Comparison of ENCODE assay signal across 20 cellular contexts in the genomic region with DNA sequence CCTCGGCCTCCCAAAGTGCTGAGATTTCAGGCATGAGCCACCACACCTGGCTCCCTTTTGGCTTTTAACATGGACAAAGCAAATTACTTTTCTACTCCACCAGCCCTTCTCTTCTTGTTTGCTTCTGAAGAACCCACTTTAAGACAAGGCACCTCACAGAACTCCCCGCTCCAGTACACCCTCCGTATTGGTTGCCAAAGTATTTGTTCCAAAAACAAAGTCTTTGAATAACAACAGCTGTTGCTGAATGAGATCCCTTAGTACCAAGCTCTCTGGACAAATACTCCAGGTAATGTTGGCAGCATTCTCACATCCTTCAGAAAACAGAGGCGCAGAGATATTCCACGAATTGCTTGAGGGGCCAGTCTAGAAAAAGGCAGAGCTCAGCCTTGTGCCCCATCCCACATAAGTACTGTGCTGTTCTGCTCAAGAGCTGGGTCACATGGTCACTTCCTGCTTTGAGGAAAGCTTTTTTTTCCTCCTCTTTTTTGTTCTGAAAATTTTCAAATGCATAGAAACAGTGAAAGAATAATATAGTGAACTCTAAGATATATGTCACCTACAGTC. TPM values are rescaled to one million over a fixed set of nuclear protein-coding genes. Genes with fewer than 3 reads are reported as not detected.
DNase-seq lines count a peak whose midpoint lies in the region; ATAC-seq and TF ChIP-seq lines count a peak whose summit lies in the region.
"Had no signal": no experiment of that assay in that cellular context is flagged by ENCODE, and none has a peak within 500 bp of the region (broad histone marks: within the 10 kb centered on the region; RNA-seq: fewer than 3 reads in every experiment).

No MANE protein-coding gene starts in this region.

- DNase-seq in DMS79 (lab: John Stamatoyannopoulos, UW) (peak; percentile 33), NCI-H2029 treated with DMSO at 0.1 percent for 48 hours (lab: John Stamatoyannopoulos, UW) (peak; percentile 58), islet precursor cell (peak; percentile 23), thyroid gland (peak; percentile 73 to 76), UCSD-AML1 (lab: John Stamatoyannopoulos, UW; ENCODE audit: unreplicated experiment) (no peak)
- DNase-seq in activated T-cell treated with anti-CD3 and anti-CD28 coated beads, Interleukin-2, amount 50 U/mL, for 4 hours: no peak
- DNase-seq: Calu3, Karpas-422, NCI-H1105, NCI-H1436 treated with DMSO at 0.1 percent for 48 hours, NCI-H187 treated with DMSO at 0.1 percent for 48 hours, NCI-H2227 treated with DMSO at 0.1 percent for 48 hours, NCI-H526 treated with DMSO at 0.1 percent for 48 hours, PC-9 had no signal

- no peaks in the 10 kb centered on the region for H3K27me3 ChIP-seq in thyroid gland

- no peaks in the 10 kb centered on the region for H3K36me3 Mint-ChIP-seq in activated T-cell treated with anti-CD3 and anti-CD28 coated beads, Interleukin-2, amount 50 U/mL, for 4 hours (ENCODE audit: insufficient read depth)
- H3K36me3 Mint-ChIP-seq: CD14-positive monocyte had no signal

- H3K4me3 ChIP-seq in thyroid gland (replicated peaks in 1 of 3): no peak overlapping the region
- H3K4me3 ChIP-seq: PC-9, SJSA1 had no signal

- H3K4me1 ChIP-seq in thyroid gland: peaks cover 5 to 8% of the 10 kb centered on the region in 2 donors
- H3K4me1 ChIP-seq: SJSA1 had no signal

- no peak for TF ChIP-seq POLR2A in thyroid gland (IDR thresholded peaks at IDR 0.05)

- peak overlapping the region; percentile 39 to 59 (median 50) for H3K27ac ChIP-seq in thyroid gland
- H3K27ac ChIP-seq: PC-9, SJSA1 had no signal

- H3K4me3 Mint-ChIP-seq in activated T-cell treated with anti-CD3 and anti-CD28 coated beads, Interleukin-2, amount 50 U/mL, for 4 hours: no peak overlapping the region
- H3K4me3 Mint-ChIP-seq: B cell, CD14-positive monocyte had no signal

- no peak for ATAC-seq in GM19351 (IDR thresholded peaks at IDR 0.05; ENCODE audit: unreplicated experiment)
- ATAC-seq in activated T-cell treated with anti-CD3 and anti-CD28 coated beads, Interleukin-2, amount 50 U/mL, for 4 hours: no peak
- ATAC-seq: HCT116, Right ventricle myocardium inferior had no signal

- no peak for TF ChIP-seq CTCF in thyroid gland (IDR thresholded peaks at IDR 0.05)

- no peaks in the 10 kb centered on the region for H3K9me3 Mint-ChIP-seq in activated T-cell treated with anti-CD3 and anti-CD28 coated beads, Interleukin-2, amount 50 U/mL, for 4 hours

- WGBS in thyroid gland, 2 donors: 30 to 36% methylated on average over 5 of the region's 5 CpGs

- H3K27me3 Mint-ChIP-seq in activated T-cell treated with anti-CD3 and anti-CD28 coated beads, Interleukin-2, amount 50 U/mL, for 4 hours (ENCODE audit: low read depth): peaks cover 28% of the 10 kb centered on the region

- H3K9me3 ChIP-seq in thyroid gland: no peaks in the 10 kb centered on the region
- H3K9me3 ChIP-seq: SJSA1 had no signal

- no peaks in the 10 kb centered on the region for H3K4me1 Mint-ChIP-seq in activated T-cell treated with anti-CD3 and anti-CD28 coated beads, Interleukin-2, amount 50 U/mL, for 4 hours (ENCODE audit: low read depth)
- H3K4me1 Mint-ChIP-seq: B cell had no signal

- intact Hi-C loops in thyroid gland (cut with DNase I): no loop called here

- H3K36me3 ChIP-seq in thyroid gland: no peaks in the 10 kb centered on the region
- H3K36me3 ChIP-seq: SJSA1 had no signal

RNA-seq across cellular contexts. Expression of a gene that starts 7.3 kb away (rescaled TPM):
- total RNA-seq in thyroid gland: 10 to 100 TPM; 22.9 to 27.8 (median 24.4) TPM
- 10 to 100 TPM; 17.9 to 23.6 (median 21.4) TPM for total RNA-seq in activated T-cell treated with anti-CD3 and anti-CD28 coated beads, Interleukin-2, amount 50 U/mL, for 4 hours

RNA-seq across cellular contexts. Expression of a gene that starts 41.9 kb away (rescaled TPM):
- 10 to 100 TPM; 14.4 to 21.3 (median 17.7) TPM for total RNA-seq in thyroid gland
- total RNA-seq in activated T-cell treated with anti-CD3 and anti-CD28 coated beads, Interleukin-2, amount 50 U/mL, for 4 hours: 1 to 10 TPM in 2 of 3 donors, under 1 TPM in 1; 0.76 to 2.3 (median 1.4) TPM

Comparison
In these comparisons a context has a peak if more than half of its experiments do, and no peak if none do; other contexts are left out.
1. DNase-seq: peak in DMS79 (single experiment), NCI-H2029 treated with DMSO at 0.1 percent for 48 hours (single experiment), islet precursor cell (single experiment) and thyroid gland (2 of 2); none in UCSD-AML1 (single experiment) and activated T-cell treated with anti-CD3 and anti-CD28 coated beads, Interleukin-2, amount 50 U/mL, for 4 hours (single experiment).
2. RNA of a gene that starts 41.9 kb away (total RNA-seq): 14.4 to 21.3 TPM in thyroid gland; 0.76 to 2.3 TPM in activated T-cell treated with anti-CD3 and anti-CD28 coated beads, Interleukin-2, amount 50 U/mL, for 4 hours; every median in the first group is over 4 times any median in the second.